21 cellular contexts compared by ENCODE assay signal in the genomic region with DNA sequence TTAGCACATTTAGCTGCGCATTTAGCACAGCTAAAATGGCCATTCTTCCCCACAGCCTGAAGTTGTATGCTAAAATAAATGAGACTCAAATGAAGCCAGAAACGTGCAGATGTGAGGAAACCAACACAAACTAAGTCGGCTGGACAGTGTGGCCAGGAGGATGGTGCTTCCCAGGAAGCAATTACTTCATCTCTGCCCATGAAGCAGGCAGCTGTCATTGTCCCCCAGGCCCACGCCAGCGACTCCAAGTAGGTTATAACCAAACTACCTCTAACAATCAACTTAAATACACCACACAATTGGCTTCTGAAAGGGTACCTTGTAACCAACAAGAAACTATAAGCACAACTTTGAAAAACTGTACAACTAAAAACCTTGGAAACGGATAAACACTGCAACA. TPM values are rescaled to one million over a fixed set of nuclear protein-coding genes. Genes with fewer than 3 reads are reported as not detected.
DNase-seq lines count a peak whose midpoint lies in the region; ATAC-seq and TF ChIP-seq lines count a peak whose summit lies in the region.
"Had no signal": no experiment of that assay in that cellular context is flagged by ENCODE, and none has a peak within 500 bp of the region (broad histone marks: within the 10 kb centered on the region; RNA-seq: fewer than 3 reads in every experiment).

No MANE protein-coding gene starts in this region.

- H2AK5ac ChIP-seq in mesenchymal stem cell (ENCODE audit: low read length, severe bottlenecking) = no peak overlapping the region

- peaks cover 4% of the 10 kb centered on the region for H3K79me1 ChIP-seq in mesenchymal stem cell (replicated peaks; ENCODE audit: low read length, poor library complexity, severe bottlenecking)

- H4K91ac ChIP-seq in mesenchymal stem cell (ENCODE audit: low read length) = no peak overlapping the region

- H3K4me3 ChIP-seq in brain microvascular endothelial cell (ENCODE audit: low read depth, low read length) (no peak overlapping the region), mesenchymal stem cell (ENCODE audit: insufficient read depth in 1 of 2, low read depth in 1 of 2, low read length in 2 of 2) (no peak overlapping the region), thoracic aorta (no peak overlapping the region)
- H3K4me3 ChIP-seq: heart left ventricle, MG63, tibial nerve had no signal

- H3K18ac ChIP-seq in mesenchymal stem cell (ENCODE audit: low read depth in 1 of 2, low read length in 2 of 2) = peak overlapping the region in 1 of 2 experiments; percentile 45

- no peak overlapping the region for H3K9ac ChIP-seq in mesenchymal stem cell (ENCODE audit: low read length)

- no peak overlapping the region for H3K4ac ChIP-seq in mesenchymal stem cell (ENCODE audit: low read depth in 1 of 2, low read length in 2 of 2)

- H3K9me3 ChIP-seq in mesenchymal stem cell (ENCODE audit: control insufficient read depth, low read length) (no peaks in the 10 kb centered on the region), thoracic aorta (no peaks in the 10 kb centered on the region)
- H3K9me3 ChIP-seq: heart left ventricle, MG63, tibial nerve had no signal

- no peak overlapping the region for H2BK120ac ChIP-seq in mesenchymal stem cell (ENCODE audit: low read depth, low read length)

- no peak overlapping the region for H2AFZ ChIP-seq in mesenchymal stem cell (ENCODE audit: low read depth, low read length)

- no peak overlapping the region for H2BK15ac ChIP-seq in mesenchymal stem cell (ENCODE audit: low read depth, poor library complexity, severe bottlenecking)

- H4K8ac ChIP-seq in mesenchymal stem cell (ENCODE audit: low read length) = no peak overlapping the region

- in situ Hi-C loops in brain microvascular endothelial cell (cut with HindIII; ENCODE audit: low pct_ligation_motif_present, low sequenced_read_pairs) = no loop called here

- no peak overlapping the region for H2BK12ac ChIP-seq in mesenchymal stem cell (ENCODE audit: low read length in 2 of 2)

- WGBS in mesenchymal stem cell = 67% methylated on average over 5 of the region's 6 CpGs

- H3K27ac ChIP-seq in brain microvascular endothelial cell (peak overlapping the region; percentile 33), mesenchymal stem cell (ENCODE audit: low read length, poor library complexity, severe bottlenecking) (no peak overlapping the region), thoracic aorta (peak overlapping the region; percentile 83 to 86)
- H3K27ac ChIP-seq: epithelial cell of prostate, heart left ventricle, tibial nerve had no signal

- no peak overlapping the region for H3K4me2 ChIP-seq in mesenchymal stem cell (ENCODE audit: low read length, poor library complexity, severe bottlenecking)

- H3K4me1 ChIP-seq in mesenchymal stem cell (ENCODE audit: control insufficient read depth, insufficient read depth, low read depth, low read length) (peaks cover 18% of the 10 kb centered on the region), thoracic aorta (ENCODE audit: control insufficient read depth in 1 of 2, low read depth in 2 of 2) (peaks cover 21 to 74% of the 10 kb centered on the region in 2 donors)

- no peak overlapping the region for H3K14ac ChIP-seq in mesenchymal stem cell (ENCODE audit: low read length in 2 of 2)

- H3K27me3 ChIP-seq in brain microvascular endothelial cell (replicated peaks) = no peaks in the 10 kb centered on the region
- no peaks in the 10 kb centered on the region for H3K27me3 ChIP-seq in mesenchymal stem cell (ENCODE audit: control insufficient read depth in 1 of 2, insufficient read depth in 1 of 2, low read length in 2 of 2)
- no peaks in the 10 kb centered on the region for H3K27me3 ChIP-seq in thoracic aorta (replicated peaks; ENCODE audit: insufficient read depth)
- H3K27me3 ChIP-seq: heart left ventricle, MG63, tibial nerve had no signal

- peak; percentile 44 for DNase-seq in NCI-H748 (lab: John Stamatoyannopoulos, UW; ENCODE audit: unreplicated experiment)
- DNase-seq in NCI-H748 treated with DMSO at 0.1 percent for 48 hours (lab: John Stamatoyannopoulos, UW) = no peak
- DNase-seq in brain microvascular endothelial cell = no peak
- DNase-seq in mesenchymal stem cell = peak; percentile 44
- DNase-seq in thoracic aorta (ENCODE audit: low spot score) = no peak
- no peak for DNase-seq in NCI-H1694 (lab: John Stamatoyannopoulos, UW)
- no peak for DNase-seq in activated CD8-positive, alpha-beta memory T cell treated with anti-CD3 and anti-CD28 coated beads for 24 hours
- DNase-seq in DMS79 (lab: John Stamatoyannopoulos, UW) = no peak
- DNase-seq: activated CD4-positive, alpha-beta T cell treated with anti-CD3 and anti-CD28 coated beads for 4 hours; activated gamma-delta T cell treated with Interleukin-2 at 50 U/mL for 16 hours; activated T-cell treated with anti-CD3 and anti-CD28 coated beads, Interleukin-2, amount 50 U/mL, for 4 hours; H7; heart left ventricle; KBM-7; MG63; NCI-H1417 treated with DMSO at 0.1 percent for 48 hours; NCI-H2107; occipital lobe; stimulated activated CD4-positive, alpha-beta T cell treated with anti-CD3 and anti-CD28 coated beads, Interleukin-2, amount 100 ng/mL, for 24 hours had no signal

- ATAC-seq in thoracic aorta (ENCODE audit: insufficient number of reproducible peaks, low FRiP score, low read depth) = no peak
- ATAC-seq: activated T-cell treated with anti-CD3 and anti-CD28 coated beads, Interleukin-2, amount 50 U/mL, for 4 hours; heart left ventricle had no signal

- no peak overlapping the region for H2BK5ac ChIP-seq in mesenchymal stem cell (ENCODE audit: low read depth, low read length, poor library complexity, severe bottlenecking)

- TF ChIP-seq CTCF in brain microvascular endothelial cell (IDR thresholded peaks at IDR 0.05; ENCODE audit: low read depth, low read length, missing control alignments) (no peak), thoracic aorta (IDR thresholded peaks at IDR 0.05) (no peak)

- H3K36me3 ChIP-seq in brain microvascular endothelial cell (replicated peaks) (peaks cover 4% of the 10 kb centered on the region), mesenchymal stem cell (ENCODE audit: control insufficient read depth in 1 of 2, insufficient read depth in 2 of 2, low read depth in 1 of 2, low read length in 2 of 2) (peaks cover 2 to 5% of the 10 kb centered on the region in 2 experiments), thoracic aorta (no peaks in the 10 kb centered on the region)
- H3K36me3 ChIP-seq: heart left ventricle, MG63, tibial nerve had no signal

- no peak overlapping the region for H3K23ac ChIP-seq in mesenchymal stem cell (ENCODE audit: low read length in 2 of 2)

RNA-seq across cellular contexts. Expression of gene AFAP1, which starts 39.3 kb away (rescaled TPM):
- 19.0 TPM for polyA plus RNA-seq in mesenchymal stem cell (2013, experiment 1 of 2)
- 19.1 TPM for polyA plus RNA-seq in mesenchymal stem cell (2013, experiment 2 of 2)
- total RNA-seq in thoracic aorta = 10 to 100 TPM; 32.1 to 40.1 TPM

Comparison
In these comparisons a context has a peak if more than half of its experiments do, and no peak if none do; other contexts are left out.
1. DNase-seq: peak in NCI-H748 (single experiment) and mesenchymal stem cell (single experiment); none in NCI-H748 treated with DMSO at 0.1 percent for 48 hours (single experiment), brain microvascular endothelial cell (single experiment), thoracic aorta (single experiment), NCI-H1694 (single experiment), activated CD8-positive, alpha-beta memory T cell treated with anti-CD3 and anti-CD28 coated beads for 24 hours (single experiment) and DMS79 (single experiment).